28 cellular contexts compared by ENCODE assay signal in the genomic region with DNA sequence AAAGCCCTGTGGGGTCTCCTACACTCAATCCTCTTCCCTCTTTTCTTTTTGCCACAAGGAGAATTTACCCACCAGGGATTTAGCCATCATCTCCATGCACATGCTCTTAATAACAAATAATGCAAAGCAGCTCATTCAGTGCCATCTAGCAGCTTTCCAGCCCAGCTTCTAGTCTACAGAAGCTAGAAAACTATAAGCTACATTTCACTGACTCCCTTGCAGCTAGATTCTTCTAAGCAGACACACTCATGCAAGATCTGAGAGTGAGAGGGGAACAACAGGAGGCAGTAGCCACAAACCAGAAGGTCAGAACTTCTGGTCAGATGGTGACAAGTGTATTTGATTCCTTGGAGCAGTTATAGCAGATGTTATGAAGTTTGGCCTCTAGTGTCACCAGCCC.
"Had no signal": no experiment of that assay in that cellular context is flagged by ENCODE, and none has a peak within 500 bp of the region (broad histone marks: within the 10 kb centered on the region; RNA-seq: fewer than 3 reads in every experiment).

No MANE protein-coding gene starts in this region.

- H3K4me1 ChIP-seq: prostate gland, uterus had no signal

- H3K27ac ChIP-seq: ovary, prostate gland, skin epidermis, uterus had no signal

- H3K4me3 Mint-ChIP-seq: activated CD4-positive, alpha-beta T cell treated with anti-CD3 and anti-CD28 coated beads for 36 hours; activated naive CD8-positive, alpha-beta T cell; activated T-cell treated with anti-CD3 and anti-CD28 coated beads, Interleukin-2, amount 50 U/mL, for 72 hours; effector memory CD8-positive, alpha-beta T cell; naive thymus-derived CD4-positive, alpha-beta T cell; stimulated activated naive CD8-positive, alpha-beta T cell treated with anti-CD3 and anti-CD28 coated beads, Interleukin-15, amount 100 ng/mL, for 72 hours; type B pancreatic cell had no signal

- ATAC-seq: activated CD4-positive, alpha-beta T cell treated with anti-CD3 and anti-CD28 coated beads for 36 hours; activated T-cell treated with anti-CD3 and anti-CD28 coated beads, Interleukin-2, amount 50 U/mL, for 72 hours; effector memory CD8-positive, alpha-beta T cell; left cardiac atrium; left ventricle myocardium superior; naive thymus-derived CD4-positive, alpha-beta T cell; sciatic nerve; stimulated activated naive CD8-positive, alpha-beta T cell treated with anti-CD3 and anti-CD28 coated beads, Interleukin-15, amount 100 ng/mL, for 72 hours had no signal

- H3K27me3 Mint-ChIP-seq: activated naive CD8-positive, alpha-beta T cell; type B pancreatic cell had no signal

- H3K36me3 ChIP-seq: ovary, prostate gland, uterus had no signal

- DNase-seq: activated CD4-positive, alpha-beta T cell treated with anti-CD3 and anti-CD28 coated beads for 36 hours; activated CD4-positive, alpha-beta T cell treated with anti-CD3 and anti-CD28 coated beads, Interleukin-2, amount 50 U/mL, for 4 hours; activated CD4-positive, CD25-positive, alpha-beta regulatory T cell; activated naive CD4-positive, alpha-beta T cell; activated T-cell treated with anti-CD3 and anti-CD28 coated beads for 4 hours; activated T-cell treated with anti-CD3 and anti-CD28 coated beads, Interleukin-2, amount 50 U/mL, for 72 hours; anterior cingulate cortex; cortex of kidney; effector memory CD8-positive, alpha-beta T cell; erythroblast; head of caudate nucleus; hippocampal formation; left cardiac atrium; left ventricle myocardium superior; naive thymus-derived CD4-positive, alpha-beta T cell; ovary; retina; stimulated activated CD4-positive, alpha-beta T cell treated with anti-CD3 and anti-CD28 coated beads, Interleukin-12 subunit alpha, Interleukin-12 subunit beta, amount 100 ng/mL, for 4 hours; stimulated activated CD4-positive, alpha-beta T cell treated with anti-CD3 and anti-CD28 coated beads, Interleukin-4, amount 100 ng/mL, for 1 hour; stimulated activated naive CD8-positive, alpha-beta T cell treated with anti-CD3 and anti-CD28 coated beads, Interleukin-15, amount 100 ng/mL, for 72 hours; substantia nigra; uterus had no signal

- H3K4me1 Mint-ChIP-seq: activated CD4-positive, alpha-beta T cell treated with anti-CD3 and anti-CD28 coated beads for 36 hours had no signal

- H3K27me3 ChIP-seq: ovary, uterus had no signal

- FAIRE-seq: keratinocyte had no signal

- H3K27ac Mint-ChIP-seq: activated CD4-positive, alpha-beta T cell treated with anti-CD3 and anti-CD28 coated beads for 36 hours; activated naive CD8-positive, alpha-beta T cell; activated T-cell treated with anti-CD3 and anti-CD28 coated beads, Interleukin-2, amount 50 U/mL, for 72 hours; effector memory CD8-positive, alpha-beta T cell; naive thymus-derived CD4-positive, alpha-beta T cell; stimulated activated naive CD8-positive, alpha-beta T cell treated with anti-CD3 and anti-CD28 coated beads, Interleukin-15, amount 100 ng/mL, for 72 hours; type B pancreatic cell had no signal

- H3K36me3 Mint-ChIP-seq: type B pancreatic cell had no signal

- H3K4me3 ChIP-seq: ovary, prostate gland, skin epidermis, uterus had no signal

- H3K9me3 ChIP-seq: ovary, prostate gland had no signal
